10 cellular contexts compared by ENCODE assay signal in the genomic region with DNA sequence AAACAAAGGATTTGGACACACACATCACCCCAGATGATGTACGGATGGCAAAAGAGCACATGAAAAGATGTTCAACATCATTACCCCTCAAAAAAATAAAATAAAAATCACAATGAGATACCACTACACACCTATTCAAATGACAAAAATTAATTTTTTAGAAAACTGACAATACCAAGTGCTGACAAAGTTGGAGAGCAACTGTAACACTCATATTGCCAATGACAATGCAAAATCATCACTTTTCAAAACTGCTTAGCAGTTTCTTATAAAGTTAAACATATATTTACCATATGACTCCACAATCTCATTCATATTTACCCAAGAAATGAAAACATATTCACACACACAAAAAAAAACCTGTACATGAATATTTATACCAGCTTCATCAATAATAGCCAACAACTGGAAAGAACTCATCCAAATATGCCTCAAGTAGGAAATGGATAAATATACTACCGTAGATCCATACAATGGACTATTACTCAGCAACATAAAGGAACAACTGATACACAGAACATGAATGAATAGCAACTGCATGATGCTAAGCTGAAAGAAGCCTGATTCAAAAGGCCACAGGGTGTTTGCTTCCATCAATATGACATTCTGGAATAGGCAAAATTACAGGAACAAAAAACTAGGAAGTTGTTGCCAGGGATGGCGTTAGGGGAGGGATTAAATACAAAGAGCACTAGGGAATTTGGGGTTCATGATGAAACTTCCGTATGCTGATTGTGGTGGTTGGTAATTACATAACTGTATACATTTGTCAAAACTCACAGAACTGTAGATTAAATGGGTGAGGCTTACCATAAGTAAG. TPM values are rescaled to one million over a fixed set of nuclear protein-coding genes. Genes with fewer than 3 reads are reported as not detected.
A peak's percentile ranks its signal among the peaks of the same experiment; 100 is the strongest.
DNase-seq lines count a peak whose midpoint lies in the region; ATAC-seq and TF ChIP-seq lines count a peak whose summit lies in the region.
"Had no signal": no experiment of that assay in that cellular context is flagged by ENCODE, and none has a peak within 500 bp of the region (broad histone marks: within the 10 kb centered on the region; RNA-seq: fewer than 3 reads in every experiment).

No MANE protein-coding gene starts in this region.

- intact Hi-C loops in esophagus muscularis mucosa (cut with DNase I): no loop called here

- DNase-seq in GM12865 (ENCODE audit: low read depth) (no peak), T-cell (no peak), esophagus muscularis mucosa (ENCODE audit: extremely low spot score) (no peak), NCI-H2029 treated with DMSO at 0.1 percent for 48 hours (lab: John Stamatoyannopoulos, UW) (no peak), EL (no peak)
- DNase-seq: activated CD4-positive, alpha-beta T cell treated with anti-CD3 and anti-CD28 coated beads, Interleukin-2, amount 50 U/mL, for 4 hours; Calu3 had no signal

- peak overlapping the region; percentile 80 to 85 for H3K27ac Mint-ChIP-seq in T-cell

- peak overlapping the region; percentile 68 for H3K27ac ChIP-seq in 22Rv1
- peak overlapping the region in 3 of 4 donors; percentile 72 to 90 (median 86) for H3K27ac ChIP-seq in esophagus muscularis mucosa (replicated peaks in 1 of 4)

- TF ChIP-seq CTCF in 22Rv1 (IDR thresholded peaks at IDR 0.05) (no peak), GM12865 (IDR thresholded peaks at IDR 0.05; ENCODE audit: insufficient read depth, low read depth, low read length, missing control alignments) (no peak), esophagus muscularis mucosa (IDR thresholded peaks at IDR 0.05) (no peak)

- H3K36me3 Mint-ChIP-seq in T-cell: peaks cover 2% of the 10 kb centered on the region

- H3K4me3 Mint-ChIP-seq in T-cell: peak overlapping the region; percentile 55 to 97 (median 76)

- peaks cover 2 to 3% of the 10 kb centered on the region in 2 donors for H3K27me3 Mint-ChIP-seq in T-cell

- H3K4me1 ChIP-seq in esophagus muscularis mucosa: peaks cover 13 to 47% (median 39%) of the 10 kb centered on the region in 4 donors

- no peaks in the 10 kb centered on the region for H3K9me3 Mint-ChIP-seq in T-cell

- H3K4me1 Mint-ChIP-seq in T-cell: peaks cover 45 to 53% (median 48%) of the 10 kb centered on the region in 3 donors

- ATAC-seq in T-cell (replicated peaks in 1 of 4) (no peak), GM18517 (IDR thresholded peaks at IDR 0.05; ENCODE audit: unreplicated experiment) (no peak), HG02588 (IDR thresholded peaks at IDR 0.05; ENCODE audit: unreplicated experiment) (no peak)

- no peak for TF ChIP-seq EP300 in esophagus muscularis mucosa (IDR thresholded peaks at IDR 0.05)

- H3K4me3 ChIP-seq in GM12865 (ENCODE audit: low read depth, low read length): peak overlapping the region; percentile 73; the same call in 1 of the 2 replicates
- H3K4me3 ChIP-seq in esophagus muscularis mucosa: peak overlapping the region in 1 of 4 donors; percentile 79

- H3K9me3 ChIP-seq in esophagus muscularis mucosa: no peaks in the 10 kb centered on the region

- no peaks in the 10 kb centered on the region for H3K27me3 ChIP-seq in esophagus muscularis mucosa

- 88% methylated on average over 4 of the region's 4 CpGs for WGBS in esophagus muscularis mucosa

- CTCF ChIA-PET in T-cell (lab: Charles Lee): no interaction called here

- POLR2A ChIA-PET in T-cell (lab: Charles Lee): interaction anchor here (0.6 to 0.8 kb wide), 2 partner anchors 24 to 384 kb away, joined by 4 to 5 read pairs; no protein-coding TSS in a partner anchor

- H3K36me3 ChIP-seq in esophagus muscularis mucosa: no peaks in the 10 kb centered on the region

- no peak for TF ChIP-seq POLR2A in esophagus muscularis mucosa (IDR thresholded peaks at IDR 0.05; ENCODE audit: low read depth)

RNA-seq across cellular contexts. Expression of a gene that starts 1.3 kb away (rescaled TPM):
- total RNA-seq in T-cell (1 to 10 TPM in 1 of 5 donors, under 1 TPM in 4; 0.30 to 1.0 (median 0.43) TPM), esophagus muscularis mucosa (1 to 10 TPM in 3 of 4 donors, under 1 TPM in 1; 0.83 to 4.6 (median 1.4) TPM)
